In genomic region chr3:189515916-189516531, GRCh38 we compare ENCODE assay signal across 17 cellular contexts.
"Had no signal": no experiment of that assay in that cellular context is flagged by ENCODE, and none has a peak within 500 bp of the region (broad histone marks: within the 10 kb centered on the region; RNA-seq: fewer than 3 reads in every experiment).

No MANE protein-coding gene starts in this region.

- H3K27ac ChIP-seq: body of pancreas, colonic mucosa, esophagus squamous epithelium, thyroid gland had no signal

- H3K36me3 ChIP-seq: colonic mucosa, esophagus squamous epithelium, thyroid gland had no signal

- H3K4me3 Mint-ChIP-seq: activated naive CD4-positive, alpha-beta T cell treated with anti-CD3 and anti-CD28 coated beads, Interleukin-2, amount 50 U/mL, for 24 hours; nephron; stimulated activated naive CD8-positive, alpha-beta T cell treated with anti-CD3 and anti-CD28 coated beads, Interleukin-15, Interleukin-2, amounts not matched to agents 100 ng/mL and 50 ng/mL, for 24 hours had no signal

- H3K4me1 Mint-ChIP-seq: nephron had no signal

- H3K4me3 ChIP-seq: body of pancreas, colonic mucosa, esophagus squamous epithelium, thyroid gland had no signal

- DNase-seq: activated CD4-positive, alpha-beta T cell treated with anti-CD3 and anti-CD28 coated beads, Interleukin-2, amount 50 U/mL, for 4 hours; activated CD4-positive, CD25-positive, alpha-beta regulatory T cell; activated effector memory CD4-positive, alpha-beta T cell treated with anti-CD3 and anti-CD28 coated beads, Interleukin-2, amount 50 U/mL, for 16 hours; activated T-cell treated with anti-CD3 and anti-CD28 coated beads for 4 hours; body of pancreas; colonic mucosa; effector CD4-positive, alpha-beta T cell; esophagus squamous epithelium; foreskin melanocyte; right cardiac atrium; small intestine; stimulated activated CD4-positive, alpha-beta T cell treated with anti-CD3 and anti-CD28 coated beads, Interleukin-4, amount 100 ng/mL, for 4 hours; stimulated activated CD8-positive, alpha-beta memory T cell treated with anti-CD3 and anti-CD28 coated beads, Interleukin-4, amount 100 ng/mL, for 48 hours; thyroid gland had no signal

- FAIRE-seq: small intestine had no signal

- H3K27ac Mint-ChIP-seq: activated naive CD4-positive, alpha-beta T cell treated with anti-CD3 and anti-CD28 coated beads, Interleukin-2, amount 50 U/mL, for 24 hours; nephron; stimulated activated naive CD8-positive, alpha-beta T cell treated with anti-CD3 and anti-CD28 coated beads, Interleukin-15, Interleukin-2, amounts not matched to agents 100 ng/mL and 50 ng/mL, for 24 hours had no signal

- H3K4me1 ChIP-seq: body of pancreas, colonic mucosa had no signal

- H3K27me3 ChIP-seq: body of pancreas, colonic mucosa, esophagus squamous epithelium, thyroid gland had no signal

- H3K27me3 Mint-ChIP-seq: activated naive CD4-positive, alpha-beta T cell treated with anti-CD3 and anti-CD28 coated beads, Interleukin-2, amount 50 U/mL, for 24 hours; stimulated activated naive CD8-positive, alpha-beta T cell treated with anti-CD3 and anti-CD28 coated beads, Interleukin-15, Interleukin-2, amounts not matched to agents 100 ng/mL and 50 ng/mL, for 24 hours had no signal

- H3K9me3 ChIP-seq: body of pancreas, colonic mucosa, thyroid gland had no signal
